Comparison of ENCODE assay signal across 16 cellular contexts in the genomic region with DNA sequence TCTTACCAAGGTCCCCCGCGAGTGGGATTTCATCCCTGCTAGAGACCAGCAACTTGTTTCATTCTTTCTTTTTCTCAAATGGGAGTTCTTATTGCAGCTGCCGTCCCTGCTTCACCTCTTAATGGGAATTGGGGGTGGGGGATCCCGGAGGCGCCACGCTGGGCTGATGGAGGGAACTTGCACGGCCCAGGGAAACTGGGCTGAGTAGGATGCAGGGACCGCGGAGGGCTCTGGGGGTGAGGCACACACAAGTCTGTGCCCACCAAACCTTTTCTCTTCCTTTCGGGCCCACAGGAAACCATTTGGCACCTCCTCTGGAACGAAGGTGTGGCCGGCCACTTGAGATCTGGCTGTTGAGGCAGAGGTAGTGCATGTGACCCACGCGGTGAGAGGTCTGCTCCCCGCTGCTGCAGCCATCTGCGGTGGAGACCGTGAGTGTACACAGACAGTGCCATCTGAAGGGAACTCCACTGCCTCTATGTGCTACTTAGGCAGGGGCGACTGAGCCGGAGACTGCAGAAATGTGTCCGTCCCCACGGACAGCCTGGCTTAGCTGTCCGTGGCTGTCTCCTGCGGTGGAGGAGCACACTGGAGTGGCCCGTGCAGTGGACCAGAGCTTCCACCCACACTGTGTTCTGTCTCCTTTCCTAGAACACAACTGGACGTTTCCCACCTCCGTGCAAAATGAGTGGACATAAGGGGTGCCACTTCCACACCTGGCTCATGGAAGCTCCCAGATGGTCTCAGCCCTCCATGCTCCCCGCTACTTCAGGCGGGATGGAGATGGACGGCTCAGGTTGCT. TPM values are rescaled to one million over a fixed set of nuclear protein-coding genes. Genes with fewer than 3 reads are reported as not detected.
A peak's percentile ranks its signal among the peaks of the same experiment; 100 is the strongest.
DNase-seq lines count a peak whose midpoint lies in the region; ATAC-seq and TF ChIP-seq lines count a peak whose summit lies in the region.
"Had no signal": no experiment of that assay in that cellular context is flagged by ENCODE, and none has a peak within 500 bp of the region (broad histone marks: within the 10 kb centered on the region; RNA-seq: fewer than 3 reads in every experiment).

No MANE protein-coding gene starts in this region.

- CTCF ChIA-PET in activated CD4-positive, alpha-beta memory T cell treated with anti-CD3 and anti-CD28 coated beads for 36 hours (lab: Charles Lee), result no interaction called here

- H3K4me1 Mint-ChIP-seq in type B pancreatic cell (ENCODE audit: unreplicated experiment), result peaks cover 30% of the 10 kb centered on the region
- no peaks in the 10 kb centered on the region for H3K4me1 Mint-ChIP-seq in activated CD4-positive, alpha-beta memory T cell treated with anti-CD3 and anti-CD28 coated beads for 36 hours (ENCODE audit: low read depth)

- H3K27me3 Mint-ChIP-seq in type B pancreatic cell, result no peaks in the 10 kb centered on the region
- H3K27me3 Mint-ChIP-seq in activated CD4-positive, alpha-beta memory T cell treated with anti-CD3 and anti-CD28 coated beads for 36 hours, result no peaks in the 10 kb centered on the region

- no peak; the same call in 2 of the 3 replicates for ATAC-seq in SK-N-SH treated with all-trans-retinoic acid at 6 μM for 48 hours

- TF ChIP-seq CTCF in type B pancreatic cell (conservative IDR thresholded peaks at IDR 0.05), result no peak

- H3K36me3 Mint-ChIP-seq in type B pancreatic cell, result peaks cover 17% of the 10 kb centered on the region
- peaks cover 7% of the 10 kb centered on the region for H3K36me3 Mint-ChIP-seq in activated CD4-positive, alpha-beta memory T cell treated with anti-CD3 and anti-CD28 coated beads for 36 hours

- H3K4me3 Mint-ChIP-seq in type B pancreatic cell, result no peak overlapping the region
- H3K4me3 Mint-ChIP-seq in activated CD4-positive, alpha-beta memory T cell treated with anti-CD3 and anti-CD28 coated beads for 36 hours, result no peak overlapping the region
- H3K4me3 Mint-ChIP-seq: CD14-positive monocyte had no signal

- POLR2A ChIA-PET in activated CD4-positive, alpha-beta memory T cell treated with anti-CD3 and anti-CD28 coated beads for 36 hours (lab: Charles Lee), result no interaction called here

- no peaks in the 10 kb centered on the region for H3K9me3 Mint-ChIP-seq in type B pancreatic cell
- H3K9me3 Mint-ChIP-seq in activated CD4-positive, alpha-beta memory T cell treated with anti-CD3 and anti-CD28 coated beads for 36 hours, result no peaks in the 10 kb centered on the region
- H3K9me3 Mint-ChIP-seq: CD14-positive monocyte had no signal

- intact Hi-C loops in activated CD4-positive, alpha-beta memory T cell treated with anti-CD3 and anti-CD28 coated beads for 36 hours (cut with micrococcal nuclease), result no loop called here

- DNase-seq in NCI-H748 (lab: John Stamatoyannopoulos, UW; ENCODE audit: unreplicated experiment), result peak; percentile 48
- no peak for DNase-seq in NCI-H748 treated with DMSO at 0.1 percent for 48 hours (lab: John Stamatoyannopoulos, UW)
- DNase-seq in NCI-H2107 (lab: John Stamatoyannopoulos, UW), result peak; percentile 61
- peak; percentile 71 for DNase-seq in cerebellum (ENCODE audit: low spot score)
- DNase-seq in type B pancreatic cell (ENCODE audit: extremely low spot score, unreplicated experiment), result no peak
- no peak for DNase-seq in kidney glomerular epithelial cell (lab: John Stamatoyannopoulos, UW)
- no peak for DNase-seq in activated CD4-positive, alpha-beta memory T cell treated with anti-CD3 and anti-CD28 coated beads for 36 hours
- DNase-seq: activated naive CD4-positive, alpha-beta T cell; gastrocnemius medialis; MM.1S; NCI-H446 treated with DMSO at 0.1 percent for 48 hours; sigmoid colon; stimulated activated CD4-positive, alpha-beta T cell treated with anti-CD3 and anti-CD28 coated beads, Interleukin-4, amount 100 ng/mL, for 24 hours; SW 1271 had no signal

- H3K27ac Mint-ChIP-seq in type B pancreatic cell, result peak overlapping the region; percentile 50
- H3K27ac Mint-ChIP-seq in activated CD4-positive, alpha-beta memory T cell treated with anti-CD3 and anti-CD28 coated beads for 36 hours, result no peak overlapping the region
- H3K27ac Mint-ChIP-seq: CD14-positive monocyte had no signal

TF ChIP-seq in SK-N-SH treated with all-trans-retinoic acid at 6 μM for 48 hours, 23 proteins besides CTCF, POLR2A, EP300 and RAD21:
- TF ChIP-seq GLIS3 (CRISPR knock-in tag; IDR thresholded peaks at IDR 0.05), result no peak
- no peak for TF ChIP-seq ZC3H10 (CRISPR knock-in tag; IDR thresholded peaks at IDR 0.05)
- no peak for TF ChIP-seq TCF4 (CRISPR knock-in tag; IDR thresholded peaks at IDR 0.05; ENCODE audit: borderline replicate concordance)
- TF ChIP-seq OSR1 (CRISPR knock-in tag; IDR thresholded peaks at IDR 0.05), result no peak
- no peak for TF ChIP-seq BACH2 (CRISPR knock-in tag; IDR thresholded peaks at IDR 0.05; ENCODE audit: borderline replicate concordance)
- TF ChIP-seq ESRRG (CRISPR knock-in tag; IDR thresholded peaks at IDR 0.05), result no peak
- TF ChIP-seq TOX (CRISPR knock-in tag; IDR thresholded peaks at IDR 0.05; ENCODE audit: borderline replicate concordance), result no peak
- no peak for TF ChIP-seq PPARA (CRISPR knock-in tag; IDR thresholded peaks at IDR 0.05; ENCODE audit: borderline replicate concordance)
- no peak for TF ChIP-seq TSHZ2 (CRISPR knock-in tag; IDR thresholded peaks at IDR 0.05)
- TF ChIP-seq POU6F1 (CRISPR knock-in tag; IDR thresholded peaks at IDR 0.05; ENCODE audit: borderline replicate concordance, low read depth), result no peak
- TF ChIP-seq ZNF565 (CRISPR knock-in tag; conservative IDR thresholded peaks at IDR 0.05; ENCODE audit: low read depth), result no peak
- TF ChIP-seq SNAI2 (CRISPR knock-in tag; IDR thresholded peaks at IDR 0.05), result no peak
- TF ChIP-seq ZNF8 (CRISPR knock-in tag; IDR thresholded peaks at IDR 0.05), result no peak
- no peak for TF ChIP-seq PATZ1 (CRISPR knock-in tag; IDR thresholded peaks at IDR 0.05; ENCODE audit: borderline replicate concordance)
- TF ChIP-seq CSDC2 (CRISPR knock-in tag; IDR thresholded peaks at IDR 0.05), result no peak
- TF ChIP-seq ARNTL (CRISPR knock-in tag; IDR thresholded peaks at IDR 0.05; ENCODE audit: borderline replicate concordance, low read depth), result no peak

RNA-seq across cellular contexts. Expression of gene TESC, which starts 42.1 kb away (rescaled TPM):
- total RNA-seq in cerebellum (6.2 TPM), type B pancreatic cell (ENCODE audit: low replicate concordance) (7.2 and 7.4 TPM in 2 replicates)
- total RNA-seq in activated CD4-positive, alpha-beta memory T cell treated with anti-CD3 and anti-CD28 coated beads for 36 hours, result 10 to 100 TPM; 24.4 to 26.6 TPM

RNA-seq across cellular contexts. Expression of gene FBXO21, which starts 49.0 kb away (rescaled TPM):
- total RNA-seq in cerebellum, result 148 TPM
- total RNA-seq in type B pancreatic cell (ENCODE audit: low replicate concordance), result 53.3 and 64.0 TPM in 2 replicates
- 10 to 100 TPM; 23.3 to 23.7 TPM for total RNA-seq in activated CD4-positive, alpha-beta memory T cell treated with anti-CD3 and anti-CD28 coated beads for 36 hours

Comparison
In these comparisons a context has a peak if more than half of its experiments do, and no peak if none do; other contexts are left out.
1. DNase-seq: peak in NCI-H748 (single experiment), NCI-H2107 (single experiment) and cerebellum (single experiment); none in NCI-H748 treated with DMSO at 0.1 percent for 48 hours (single experiment), type B pancreatic cell (single experiment), kidney glomerular epithelial cell (single experiment) and activated CD4-positive, alpha-beta memory T cell treated with anti-CD3 and anti-CD28 coated beads for 36 hours (single experiment).